39 cellular contexts compared by ENCODE assay signal in the genomic region with DNA sequence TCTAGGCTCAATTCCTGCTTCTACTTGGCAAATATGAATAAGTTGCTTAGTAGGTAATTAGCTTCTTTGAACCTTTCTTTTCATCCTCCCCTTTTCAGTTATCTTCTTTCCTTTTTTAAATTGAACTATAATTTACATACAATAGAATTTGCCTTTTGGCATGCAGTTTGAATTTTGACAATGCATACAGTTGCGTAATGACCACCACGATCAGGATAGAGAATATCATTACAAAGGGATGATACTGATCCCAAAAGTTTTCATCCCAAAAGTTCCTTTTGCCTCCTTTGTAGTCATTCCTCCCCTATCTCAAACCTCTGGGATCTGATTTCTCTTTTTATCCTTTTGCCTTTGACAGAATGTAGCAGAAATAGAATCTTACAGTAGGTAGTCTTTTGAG.
"Had no signal": no experiment of that assay in that cellular context is flagged by ENCODE, and none has a peak within 500 bp of the region (broad histone marks: within the 10 kb centered on the region; RNA-seq: fewer than 3 reads in every experiment).

No MANE protein-coding gene starts in this region.

- FAIRE-seq: astrocyte, bronchial epithelial cell had no signal

- H3K27me3 ChIP-seq: adrenal gland, ascending aorta, body of pancreas, brain microvascular endothelial cell, breast epithelium, cardiac muscle cell had no signal

- ATAC-seq: activated naive CD4-positive, alpha-beta T cell treated with anti-CD3 and anti-CD28 coated beads, Interleukin-2, amount 50 U/mL, for 72 hours; activated naive CD8-positive, alpha-beta T cell treated with anti-CD3 and anti-CD28 coated beads, Interleukin-2, amount 50 U/mL, for 24 hours; activated T-cell treated with anti-CD3 and anti-CD28 coated beads, Interleukin-2, amount 50 U/mL, for 4 hours; activated T-cell treated with anti-CD3 and anti-CD28 coated beads, Interleukin-2, amount 50 U/mL, for 72 hours; activated T-helper 17 cell treated with anti-CD3 and anti-CD28 coated beads, Interleukin-2, amount 50 U/mL, for 72 hours; body of pancreas had no signal

- H3K4me3 ChIP-seq: adrenal gland, ascending aorta, body of pancreas, breast epithelium, cardiac muscle cell had no signal

- H3K27me3 Mint-ChIP-seq: activated naive CD4-positive, alpha-beta T cell treated with anti-CD3 and anti-CD28 coated beads, Interleukin-2, amount 10 ng/mL, durations not matched to agents 7 days and 5 days; activated naive CD8-positive, alpha-beta T cell treated with anti-CD3 and anti-CD28 coated beads, Interleukin-2, amount 10 ng/mL, durations not matched to agents 7 days and 5 days; brain had no signal

- H3K27ac ChIP-seq: adrenal gland, body of pancreas, brain microvascular endothelial cell, breast epithelium, cardiac muscle cell had no signal

- H3K4me1 ChIP-seq: body of pancreas, breast epithelium had no signal

- H3K4me1 Mint-ChIP-seq: activated naive CD4-positive, alpha-beta T cell treated with anti-CD3 and anti-CD28 coated beads, Interleukin-2, amount 10 ng/mL, durations not matched to agents 7 days and 5 days; activated naive CD4-positive, alpha-beta T cell treated with anti-CD3 and anti-CD28 coated beads, Interleukin-2, amount 50 U/mL, for 24 hours; activated naive CD8-positive, alpha-beta T cell treated with anti-CD3 and anti-CD28 coated beads for 36 hours; activated naive CD8-positive, alpha-beta T cell treated with anti-CD3 and anti-CD28 coated beads, Interleukin-2, amount 10 ng/mL, durations not matched to agents 7 days and 5 days; activated naive CD8-positive, alpha-beta T cell treated with anti-CD3 and anti-CD28 coated beads, Interleukin-2, amount 50 U/mL, for 24 hours; activated T-helper 17 cell treated with anti-CD3 and anti-CD28 coated beads, Interleukin-2, amount 50 U/mL, for 72 hours; central memory CD8-positive, alpha-beta T cell had no signal

- H3K36me3 ChIP-seq: adrenal gland, ascending aorta, brain microvascular endothelial cell, breast epithelium, cardiac muscle cell had no signal

- H3K4me3 Mint-ChIP-seq: activated naive CD4-positive, alpha-beta T cell treated with anti-CD3 and anti-CD28 coated beads for 36 hours; activated naive CD4-positive, alpha-beta T cell treated with anti-CD3 and anti-CD28 coated beads, Interleukin-2, amount 10 ng/mL, durations not matched to agents 7 days and 5 days; activated naive CD4-positive, alpha-beta T cell treated with anti-CD3 and anti-CD28 coated beads, Interleukin-2, amount 50 U/mL, for 24 hours; activated naive CD8-positive, alpha-beta T cell; activated naive CD8-positive, alpha-beta T cell treated with anti-CD3 and anti-CD28 coated beads for 36 hours; activated naive CD8-positive, alpha-beta T cell treated with anti-CD3 and anti-CD28 coated beads, Interleukin-2, amount 10 ng/mL, durations not matched to agents 7 days and 5 days; activated naive CD8-positive, alpha-beta T cell treated with anti-CD3 and anti-CD28 coated beads, Interleukin-2, amount 50 U/mL, for 24 hours; activated T-cell treated with anti-CD3 and anti-CD28 coated beads, Interleukin-2, amount 50 U/mL, for 24 hours; activated T-cell treated with anti-CD3 and anti-CD28 coated beads, Interleukin-2, amount 50 U/mL, for 4 hours; activated T-cell treated with anti-CD3 and anti-CD28 coated beads, Interleukin-2, amount 50 U/mL, for 72 hours; activated T-helper 1 cell treated with anti-CD3 and anti-CD28 coated beads, Interleukin-12 subunit alpha, Interleukin-12 subunit beta, Interleukin-2, Interleukin-4 antibody, amounts not matched to agents 30 ng/mL and 10 ng/mL and 1 ng/mL, durations not matched to agents 14 hours and 24 hours and 36 hours; activated T-helper 17 cell treated with anti-CD3 and anti-CD28 coated beads, Interleukin-2, amount 50 U/mL, for 72 hours; brain; central memory CD8-positive, alpha-beta T cell had no signal

- H3K9me3 Mint-ChIP-seq: activated naive CD4-positive, alpha-beta T cell treated with anti-CD3 and anti-CD28 coated beads for 36 hours; activated naive CD4-positive, alpha-beta T cell treated with anti-CD3 and anti-CD28 coated beads, Interleukin-2, amount 10 ng/mL, durations not matched to agents 7 days and 5 days; activated naive CD4-positive, alpha-beta T cell treated with anti-CD3 and anti-CD28 coated beads, Interleukin-2, amount 50 U/mL, for 24 hours; activated naive CD4-positive, alpha-beta T cell treated with anti-CD3 and anti-CD28 coated beads, Interleukin-2, amount 50 U/mL, for 72 hours; activated naive CD8-positive, alpha-beta T cell treated with anti-CD3 and anti-CD28 coated beads for 36 hours; activated naive CD8-positive, alpha-beta T cell treated with anti-CD3 and anti-CD28 coated beads, Interleukin-2, amount 10 ng/mL, durations not matched to agents 7 days and 5 days; activated naive CD8-positive, alpha-beta T cell treated with anti-CD3 and anti-CD28 coated beads, Interleukin-2, amount 50 U/mL, for 24 hours; activated T-cell treated with anti-CD3 and anti-CD28 coated beads, Interleukin-2, amount 50 U/mL, for 24 hours; activated T-cell treated with anti-CD3 and anti-CD28 coated beads, Interleukin-2, amount 50 U/mL, for 4 hours; activated T-cell treated with anti-CD3 and anti-CD28 coated beads, Interleukin-2, amount 50 U/mL, for 72 hours; activated T-helper 1 cell treated with anti-CD3 and anti-CD28 coated beads, Interleukin-12 subunit alpha, Interleukin-12 subunit beta, Interleukin-2, Interleukin-4 antibody, amounts not matched to agents 30 ng/mL and 10 ng/mL and 1 ng/mL, durations not matched to agents 14 hours and 24 hours and 36 hours; activated T-helper 17 cell treated with anti-CD3 and anti-CD28 coated beads, Interleukin-2, amount 50 U/mL, for 72 hours; activated T-helper 2 cell treated with anti-CD3 and anti-CD28 coated beads, Interferon-gamma antibody, Interleukin-2, Interleukin-4, amounts not matched to agents 10 μg/mL and 5 μg/mL and 100 μg/mL, durations not matched to agents 14 hours and 24 hours and 36 hours; central memory CD8-positive, alpha-beta T cell had no signal

- DNase-seq: activated effector memory CD4-positive, alpha-beta T cell treated with anti-CD3 and anti-CD28 coated beads, Interleukin-2, amount 50 U/mL, for 16 hours; activated effector memory CD4-positive, alpha-beta T cell treated with Interleukin-2 at 50 U/mL for 16 hours; activated gamma-delta T cell; activated gamma-delta T cell treated with Interleukin-2 at 50 U/mL for 16 hours; activated naive CD4-positive, alpha-beta T cell; activated naive CD4-positive, alpha-beta T cell treated with anti-CD3 and anti-CD28 coated beads for 36 hours; activated naive CD4-positive, alpha-beta T cell treated with anti-CD3 and anti-CD28 coated beads, Interleukin-2, amount 10 ng/mL, durations not matched to agents 7 days and 5 days; activated naive CD4-positive, alpha-beta T cell treated with anti-CD3 and anti-CD28 coated beads, Interleukin-2, amount 50 U/mL, for 16 hours; activated naive CD4-positive, alpha-beta T cell treated with Interleukin-2 at 50 U/mL for 16 hours; activated naive CD8-positive, alpha-beta T cell treated with anti-CD3 and anti-CD28 coated beads for 36 hours; activated naive CD8-positive, alpha-beta T cell treated with anti-CD3 and anti-CD28 coated beads, Interleukin-2, amount 10 ng/mL, durations not matched to agents 7 days and 5 days; activated naive CD8-positive, alpha-beta T cell treated with anti-CD3 and anti-CD28 coated beads, Interleukin-2, amount 50 U/mL, for 24 hours; activated T-cell treated with anti-CD3 and anti-CD28 coated beads, Interleukin-2, amount 50 U/mL, for 24 hours; activated T-cell treated with anti-CD3 and anti-CD28 coated beads, Interleukin-2, amount 50 U/mL, for 4 hours; activated T-cell treated with anti-CD3 and anti-CD28 coated beads, Interleukin-2, amount 50 U/mL, for 48 hours; activated T-cell treated with anti-CD3 and anti-CD28 coated beads, Interleukin-2, amount 50 U/mL, for 72 hours; adrenal gland; amniotic stem cell; amygdala; anterior cingulate cortex; aorta; body of pancreas; brain microvascular endothelial cell; caudate nucleus; central memory CD4-positive, alpha-beta T cell; cerebellar nuclear complex had no signal

- H3K27ac Mint-ChIP-seq: activated naive CD4-positive, alpha-beta T cell treated with anti-CD3 and anti-CD28 coated beads for 36 hours; activated naive CD4-positive, alpha-beta T cell treated with anti-CD3 and anti-CD28 coated beads, Interleukin-2, amount 10 ng/mL, durations not matched to agents 7 days and 5 days; activated naive CD4-positive, alpha-beta T cell treated with anti-CD3 and anti-CD28 coated beads, Interleukin-2, amount 50 U/mL, for 24 hours; activated naive CD4-positive, alpha-beta T cell treated with anti-CD3 and anti-CD28 coated beads, Interleukin-2, amount 50 U/mL, for 72 hours; activated naive CD8-positive, alpha-beta T cell; activated naive CD8-positive, alpha-beta T cell treated with anti-CD3 and anti-CD28 coated beads for 36 hours; activated naive CD8-positive, alpha-beta T cell treated with anti-CD3 and anti-CD28 coated beads, Interleukin-2, amount 10 ng/mL, durations not matched to agents 7 days and 5 days; activated naive CD8-positive, alpha-beta T cell treated with anti-CD3 and anti-CD28 coated beads, Interleukin-2, amount 50 U/mL, for 24 hours; activated T-cell treated with anti-CD3 and anti-CD28 coated beads, Interleukin-2, amount 50 U/mL, for 24 hours; activated T-cell treated with anti-CD3 and anti-CD28 coated beads, Interleukin-2, amount 50 U/mL, for 72 hours; activated T-helper 1 cell treated with anti-CD3 and anti-CD28 coated beads, Interleukin-12 subunit alpha, Interleukin-12 subunit beta, Interleukin-2, Interleukin-4 antibody, amounts not matched to agents 30 ng/mL and 10 ng/mL and 1 ng/mL, durations not matched to agents 14 hours and 24 hours and 36 hours; activated T-helper 17 cell treated with anti-CD3 and anti-CD28 coated beads, Interleukin-2, amount 50 U/mL, for 72 hours; activated T-helper 2 cell treated with anti-CD3 and anti-CD28 coated beads, Interferon-gamma antibody, Interleukin-2, Interleukin-4, amounts not matched to agents 10 μg/mL and 5 μg/mL and 100 μg/mL, durations not matched to agents 14 hours and 24 hours and 36 hours; brain had no signal

- H3K9me3 ChIP-seq: adrenal gland, ascending aorta, body of pancreas, breast epithelium had no signal
